ENCODE assay signal across 1 cellular context in genomic region chr6:163712569-163712966, GRCh38.
TF ChIP-seq lines count a peak whose summit lies in the region.

No MANE protein-coding gene starts in this region.

TF ChIP-seq in H1, 55 proteins besides CTCF, POLR2A, EP300 and RAD21 (continued from another document):
- TF ChIP-seq JUND (IDR thresholded peaks at IDR 0.05; ENCODE audit: low read length) (no peak), CBX5 (IDR thresholded peaks at IDR 0.05; ENCODE audit: low read depth, low read length) (no peak), TEAD4 (IDR thresholded peaks at IDR 0.05; ENCODE audit: low read depth, low read length) (no peak), TAF7 (optimal IDR thresholded peaks at IDR 0.05; ENCODE audit: borderline replicate concordance, low read depth, low read length) (no peak), EZH2 (IDR thresholded peaks at IDR 0.05; ENCODE audit: low read depth, low read length, severe bottlenecking) (no peak), ATF2 (IDR thresholded peaks at IDR 0.05; ENCODE audit: low read length) (no peak), BRCA1 (IDR thresholded peaks at IDR 0.05; ENCODE audit: low read depth, low read length) (no peak)
TF ChIP-seq in H1: peak in this region for 0.
